In the genomic region with DNA sequence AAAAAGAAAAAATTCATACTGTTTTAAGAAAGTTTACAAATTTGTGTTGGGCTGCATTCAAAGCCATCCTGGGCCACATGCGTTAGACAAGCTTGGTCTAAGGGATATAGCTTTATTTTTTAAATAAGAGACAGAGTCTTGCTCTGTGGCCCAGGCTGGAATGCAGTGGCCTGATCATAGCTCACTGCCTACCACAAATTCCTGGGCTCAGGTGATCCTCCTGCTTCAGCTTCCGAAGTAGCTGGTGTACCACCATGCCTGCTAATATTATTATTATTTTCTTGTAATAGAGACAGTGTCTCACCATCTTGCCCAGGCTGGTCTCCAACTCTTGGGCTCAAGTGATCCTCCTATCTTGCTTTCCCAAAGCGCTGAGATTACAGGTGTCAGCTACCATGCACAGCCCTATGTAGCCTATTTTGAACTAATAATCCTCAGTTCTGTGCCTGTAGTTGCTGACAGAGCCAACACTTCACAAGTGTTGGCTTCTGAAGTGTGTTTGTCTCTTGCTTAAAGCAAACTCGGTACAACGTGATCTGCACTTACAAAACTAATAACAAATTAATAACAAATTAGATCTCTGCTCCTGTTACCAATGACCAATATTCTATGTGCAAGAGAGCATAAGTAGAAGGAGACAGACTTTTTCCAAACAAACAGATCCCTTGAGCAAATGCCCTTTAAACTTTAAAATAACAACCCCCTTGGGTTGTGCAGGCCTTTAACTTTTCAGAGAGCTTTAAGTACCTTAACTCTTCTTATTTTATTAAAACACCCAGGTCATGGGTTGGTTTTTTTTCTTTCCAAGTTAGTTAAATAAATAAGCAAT, we compare ENCODE assay signal across 1 cellular context.
TF ChIP-seq lines count a peak whose summit lies in the region.

No MANE protein-coding gene starts in this region.

TF ChIP-seq in A549, 52 proteins besides CTCF, POLR2A, EP300 and RAD21 (continued from another document):
- TF ChIP-seq, protein P1, sequence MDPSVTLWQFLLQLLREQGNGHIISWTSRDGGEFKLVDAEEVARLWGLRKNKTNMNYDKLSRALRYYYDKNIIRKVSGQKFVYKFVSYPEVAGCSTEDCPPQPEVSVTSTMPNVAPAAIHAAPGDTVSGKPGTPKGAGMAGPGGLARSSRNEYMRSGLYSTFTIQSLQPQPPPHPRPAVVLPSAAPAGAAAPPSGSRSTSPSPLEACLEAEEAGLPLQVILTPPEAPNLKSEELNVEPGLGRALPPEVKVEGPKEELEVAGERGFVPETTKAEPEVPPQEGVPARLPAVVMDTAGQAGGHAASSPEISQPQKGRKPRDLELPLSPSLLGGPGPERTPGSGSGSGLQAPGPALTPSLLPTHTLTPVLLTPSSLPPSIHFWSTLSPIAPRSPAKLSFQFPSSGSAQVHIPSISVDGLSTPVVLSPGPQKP (IDR thresholded peaks at IDR 0.05; ENCODE audit: low read depth, low read length): no peak
- TF ChIP-seq CHD2 (IDR thresholded peaks at IDR 0.05; ENCODE audit: low read length, partially characterized antibody) (no peak), BCL3 (IDR thresholded peaks at IDR 0.05) (no peak), CHD4 (IDR thresholded peaks at IDR 0.05; ENCODE audit: borderline replicate concordance) (no peak), CBX8 (IDR thresholded peaks at IDR 0.05) (no peak), ZSCAN20 (CRISPR knock-in tag; IDR thresholded peaks at IDR 0.05) (no peak), EHF (CRISPR knock-in tag; IDR thresholded peaks at IDR 0.05) (no peak), JUNB (IDR thresholded peaks at IDR 0.05) (no peak), ZC3H11A (IDR thresholded peaks at IDR 0.05) (no peak), HEYL (CRISPR knock-in tag; IDR thresholded peaks at IDR 0.05) (no peak), NR3C1 (IDR thresholded peaks at IDR 0.05) (no peak), NFE2L2 (conservative IDR thresholded peaks at IDR 0.05; ENCODE audit: low read length) (no peak), ESRRA (IDR thresholded peaks at IDR 0.05; ENCODE audit: borderline replicate concordance, low read length) (no peak), POLR2AphosphoS2 (conservative IDR thresholded peaks at IDR 0.05; ENCODE audit: low read length) (no peak)
- TF ChIP-seq, protein P2, sequence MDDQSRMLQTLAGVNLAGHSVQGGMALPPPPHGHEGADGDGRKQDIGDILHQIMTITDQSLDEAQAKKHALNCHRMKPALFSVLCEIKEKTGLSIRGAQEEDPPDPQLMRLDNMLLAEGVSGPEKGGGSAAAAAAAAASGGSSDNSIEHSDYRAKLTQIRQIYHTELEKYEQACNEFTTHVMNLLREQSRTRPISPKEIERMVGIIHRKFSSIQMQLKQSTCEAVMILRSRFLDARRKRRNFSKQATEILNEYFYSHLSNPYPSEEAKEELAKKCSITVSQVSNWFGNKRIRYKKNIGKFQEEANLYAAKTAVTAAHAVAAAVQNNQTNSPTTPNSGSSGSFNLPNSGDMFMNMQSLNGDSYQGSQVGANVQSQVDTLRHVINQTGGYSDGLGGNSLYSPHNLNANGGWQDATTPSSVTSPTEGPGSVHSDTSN (IDR thresholded peaks at IDR 0.05): no peak
- TF ChIP-seq, protein P3, sequence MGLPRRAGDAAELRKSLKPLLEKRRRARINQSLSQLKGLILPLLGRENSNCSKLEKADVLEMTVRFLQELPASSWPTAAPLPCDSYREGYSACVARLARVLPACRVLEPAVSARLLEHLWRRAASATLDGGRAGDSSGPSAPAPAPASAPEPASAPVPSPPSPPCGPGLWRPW (IDR thresholded peaks at IDR 0.05): no peak
